22 cellular contexts compared by ENCODE assay signal in the genomic region with DNA sequence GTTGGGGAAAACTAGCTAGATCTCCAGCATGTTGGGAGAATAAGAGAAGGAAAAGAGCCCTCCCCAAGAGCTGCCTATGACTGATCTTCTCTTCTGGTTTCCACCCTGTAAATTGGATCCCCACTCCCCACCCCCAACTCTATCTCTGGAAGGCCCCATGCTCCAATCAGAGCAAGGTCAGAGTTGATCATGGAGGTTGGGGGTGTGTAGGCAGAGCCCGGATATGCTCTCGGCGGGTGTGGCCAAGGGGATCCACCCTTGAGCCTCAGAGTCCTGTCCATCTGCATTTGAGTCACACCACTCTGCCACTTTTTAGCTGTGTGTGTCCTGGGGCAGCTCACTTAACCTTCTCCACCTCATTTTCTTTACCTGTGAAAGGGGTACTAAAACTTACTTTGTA.
A peak's percentile ranks its signal among the peaks of the same experiment; 100 is the strongest.
DNase-seq lines count a peak whose midpoint lies in the region; ATAC-seq, FAIRE-seq and TF ChIP-seq lines count a peak whose summit lies in the region.
"Had no signal": no experiment of that assay in that cellular context is flagged by ENCODE, and none has a peak within 500 bp of the region (broad histone marks: within the 10 kb centered on the region; RNA-seq: fewer than 3 reads in every experiment).

No MANE protein-coding gene starts in this region.

- peak overlapping the region; percentile 43; the same call in 1 of the 2 replicates for H3K4me2 ChIP-seq in GM23338

- no peaks in the 10 kb centered on the region; the same call in 1 of the 2 replicates for H4K20me1 ChIP-seq in GM23338 (replicated peaks; ENCODE audit: insufficient read depth)

- H3K9me3 ChIP-seq in WERI-Rb-1 (ENCODE audit: severe bottlenecking), result no peaks in the 10 kb centered on the region

- FAIRE-seq in urothelium cell line (lab: Jason Lieb, UNC), result no peak
- FAIRE-seq: A204.1, GM12891, GM18507 had no signal

- peaks cover 14% of the 10 kb centered on the region for H3K27me3 Mint-ChIP-seq in GM23338 (ENCODE audit: insufficient read depth, low read depth, poor library complexity)
- H3K27me3 Mint-ChIP-seq: CD4-positive, alpha-beta memory T cell had no signal

- H3K4me3 ChIP-seq in GM23338, result no peak overlapping the region
- H3K4me3 ChIP-seq in WERI-Rb-1 (ENCODE audit: low read depth, low read length), result no peak overlapping the region
- H3K4me3 ChIP-seq: GM23248 had no signal

- peaks cover 34% of the 10 kb centered on the region for H3K4me1 Mint-ChIP-seq in GM23338
- H3K4me1 Mint-ChIP-seq: CD4-positive, alpha-beta memory T cell had no signal

- peaks cover 21% of the 10 kb centered on the region; the same call in 1 of the 2 replicates for H3K4me1 ChIP-seq in GM23338 (ENCODE audit: insufficient read depth)

- DNase-seq in GM23338 (ENCODE audit: low spot score), result no peak
- DNase-seq in WERI-Rb-1, result no peak
- no peak for DNase-seq in HuH-7.5 (ENCODE audit: low spot score)
- no peak for DNase-seq in urothelium cell line (ENCODE audit: low spot score)
- DNase-seq: AML-193; C1 segment of cervical spinal cord; Calu3; CD4-positive, alpha-beta memory T cell; COR-L47; DMS53; DMS79 treated with DMSO at 0.1 percent for 48 hours; GF-D8; GM23248; H9; HFFc6 had no signal

- H3K36me3 ChIP-seq in GM23338 (ENCODE audit: insufficient read depth) (no peaks in the 10 kb centered on the region), WERI-Rb-1 (no peaks in the 10 kb centered on the region)

- no peaks in the 10 kb centered on the region for H3K79me2 ChIP-seq in GM23338 (replicated peaks; ENCODE audit: insufficient read depth)

- ATAC-seq in GM23338, result no peak
- peak; percentile 46 for ATAC-seq in esophagus mucosa
- ATAC-seq in HG03045 (IDR thresholded peaks at IDR 0.05; ENCODE audit: unreplicated experiment), result no peak
- ATAC-seq: HCT116 had no signal

- no peak overlapping the region for H3K27ac Mint-ChIP-seq in GM23338
- H3K27ac Mint-ChIP-seq: CD4-positive, alpha-beta memory T cell; HFFc6 had no signal

- no peak overlapping the region for H3K4me3 Mint-ChIP-seq in GM23338
- H3K4me3 Mint-ChIP-seq: CD4-positive, alpha-beta memory T cell; H9; HFFc6 had no signal

- H3K27me3 ChIP-seq in GM23338 (ENCODE audit: insufficient read depth), result no peaks in the 10 kb centered on the region
- no peaks in the 10 kb centered on the region for H3K27me3 ChIP-seq in WERI-Rb-1 (ENCODE audit: insufficient read depth, low read depth, severe bottlenecking)

- H3K27ac ChIP-seq in GM23338 (ENCODE audit: low read depth), result no peak overlapping the region
- peak overlapping the region; percentile 70 for H3K27ac ChIP-seq in WERI-Rb-1
- H3K27ac ChIP-seq: 22Rv1, GM23248 had no signal

- no peaks in the 10 kb centered on the region for H3K9me2 ChIP-seq in GM23338 (ENCODE audit: insufficient read depth)

- H3K36me3 Mint-ChIP-seq in GM23338 (ENCODE audit: low read depth), result no peaks in the 10 kb centered on the region
- H3K36me3 Mint-ChIP-seq: CD4-positive, alpha-beta memory T cell had no signal

- H3F3A ChIP-seq in GM23338 (replicated peaks; ENCODE audit: low read depth), result no peaks in the 10 kb centered on the region

- TF ChIP-seq CTCF in GM23338 (conservative IDR thresholded peaks at IDR 0.05; ENCODE audit: low read depth in 2 of 2), result no peak
- TF ChIP-seq CTCF in WERI-Rb-1 (IDR thresholded peaks at IDR 0.05; ENCODE audit: low read depth, low read length), result no peak

- no peak overlapping the region for H2AFZ ChIP-seq in GM23338
- H2AFZ ChIP-seq: GM23248 had no signal

- H3K9me3 Mint-ChIP-seq in GM23338, result no peaks in the 10 kb centered on the region
- H3K9me3 Mint-ChIP-seq: CD4-positive, alpha-beta memory T cell; H9; HFFc6 had no signal

TF ChIP-seq in GM23338, 12 proteins besides CTCF, POLR2A, EP300 and RAD21:
- no peak for TF ChIP-seq POLR2AphosphoS5 (IDR thresholded peaks at IDR 0.05; ENCODE audit: low read depth)
